ENCODE assay signal across 1 cellular context in the genomic region with DNA sequence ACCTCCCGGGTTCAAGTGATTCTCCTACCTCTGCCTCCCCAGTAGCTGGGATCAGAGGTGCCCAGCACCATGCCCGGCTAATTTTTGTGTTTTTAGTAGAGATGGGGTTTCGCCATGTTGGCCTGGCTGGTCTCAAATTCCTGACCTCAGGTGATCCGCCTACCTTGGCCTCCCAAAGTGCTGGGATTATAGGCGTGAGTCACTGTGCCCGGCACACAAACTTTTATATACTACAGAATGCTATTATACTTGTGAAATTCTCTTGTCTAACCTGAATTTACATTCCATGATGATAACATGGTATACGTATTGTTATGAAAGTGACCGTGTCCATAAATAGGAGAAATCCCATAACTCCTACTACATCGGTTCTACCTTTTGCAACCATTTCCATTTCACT. TPM values are rescaled to one million over a fixed set of nuclear protein-coding genes. Genes with fewer than 3 reads are reported as not detected.
"Had no signal": no experiment of that assay in that cellular context is flagged by ENCODE, and none has a peak within 500 bp of the region (broad histone marks: within the 10 kb centered on the region; RNA-seq: fewer than 3 reads in every experiment).

No MANE protein-coding gene starts in this region.

RNA-seq across cellular contexts. Expression of a gene that starts 17.6 kb away (rescaled TPM):
- total RNA-seq: activated T-helper 1 cell treated with anti-CD3 and anti-CD28 coated beads, Interleukin-12 subunit alpha, Interleukin-12 subunit beta, Interleukin-2, Interleukin-4 antibody, amounts not matched to agents 30 ng/mL and 10 ng/mL and 1 ng/mL, durations not matched to agents 14 hours and 24 hours and 36 hours had no signal
